Comparison of ENCODE assay signal across 13 cellular contexts in the genomic region with DNA sequence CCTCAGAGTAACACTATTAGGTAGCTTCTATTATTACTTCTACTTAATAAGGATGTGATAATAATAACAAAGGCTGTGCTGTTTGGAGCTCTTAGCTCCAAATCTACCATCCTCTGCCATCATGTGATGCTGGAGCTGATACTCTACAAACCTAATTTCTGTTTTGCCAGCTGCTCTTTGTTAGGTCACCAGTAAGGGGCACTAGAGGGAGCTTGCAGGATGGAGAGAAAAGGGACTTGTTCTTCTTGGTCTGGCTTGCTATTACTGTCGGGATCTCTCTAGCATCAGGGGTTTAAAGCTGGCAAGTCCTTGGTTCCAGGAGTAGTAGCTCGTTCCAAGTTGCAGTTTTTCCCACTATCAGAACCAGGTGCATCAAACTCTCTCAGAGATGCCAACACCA.
A peak's percentile ranks its signal among the peaks of the same experiment; 100 is the strongest.
DNase-seq lines count a peak whose midpoint lies in the region; ATAC-seq, FAIRE-seq and TF ChIP-seq lines count a peak whose summit lies in the region.
"Had no signal": no experiment of that assay in that cellular context is flagged by ENCODE, and none has a peak within 500 bp of the region (broad histone marks: within the 10 kb centered on the region; RNA-seq: fewer than 3 reads in every experiment).

No MANE protein-coding gene starts in this region.

- TF ChIP-seq CTCF in OCI-LY7 (conservative IDR thresholded peaks at IDR 0.05; ENCODE audit: low read length) (peak; percentile 34; the same call in 1 of the 2 replicates), fibroblast of pulmonary artery (IDR thresholded peaks at IDR 0.05; ENCODE audit: low read length, missing control alignments) (peak; percentile 22), progenitor cell of endocrine pancreas (IDR thresholded peaks at IDR 0.05; ENCODE audit: unreplicated experiment) (peak; percentile 41)

- CTCF ChIA-PET in OCI-LY7 (lab: Charles Lee; ENCODE audit: unreplicated experiment): interaction anchor here (1.1 kb wide), 1 partner anchor 19 kb away, joined by 6 read pairs; no protein-coding TSS in a partner anchor

- no peak overlapping the region for H3K4me3 ChIP-seq in OCI-LY7 (ENCODE audit: low read depth, low read length, poor library complexity, severe bottlenecking)
- no peak overlapping the region for H3K4me3 ChIP-seq in fibroblast of pulmonary artery (replicated peaks; ENCODE audit: low read depth, low read length)

- H3K79me2 ChIP-seq in OCI-LY7 (ENCODE audit: insufficient read depth, low read depth, low read length): no peaks in the 10 kb centered on the region

- H3K4me1 ChIP-seq in OCI-LY7 (ENCODE audit: insufficient read depth, low read length, poor library complexity, severe bottlenecking): no peaks in the 10 kb centered on the region

- peaks cover 3% of the 10 kb centered on the region for H3K9me3 Mint-ChIP-seq in progenitor cell of endocrine pancreas (ENCODE audit: low read depth)
- H3K9me3 Mint-ChIP-seq in activated T-cell treated with anti-CD3 and anti-CD28 coated beads, Interleukin-2, amount 50 U/mL, for 4 hours: no peaks in the 10 kb centered on the region
- H3K9me3 Mint-ChIP-seq: activated T-helper 1 cell treated with anti-CD3 and anti-CD28 coated beads, Interleukin-12 subunit alpha, Interleukin-12 subunit beta, Interleukin-2, Interleukin-4 antibody, amounts not matched to agents 30 ng/mL and 10 ng/mL and 1 ng/mL, durations not matched to agents 14 hours and 24 hours and 36 hours had no signal

- H3K4me1 Mint-ChIP-seq in progenitor cell of endocrine pancreas (ENCODE audit: low read depth): peaks cover 5% of the 10 kb centered on the region
- H3K4me1 Mint-ChIP-seq in activated T-cell treated with anti-CD3 and anti-CD28 coated beads, Interleukin-2, amount 50 U/mL, for 4 hours (ENCODE audit: low read depth): peaks cover 7% of the 10 kb centered on the region
- peaks cover 9% of the 10 kb centered on the region for H3K4me1 Mint-ChIP-seq in T-helper 17 cell

- H3K9me3 ChIP-seq in OCI-LY7 (ENCODE audit: low read length) (no peaks in the 10 kb centered on the region), T-helper 17 cell (ENCODE audit: control insufficient read depth, low read length, poor library complexity, severe bottlenecking) (no peaks in the 10 kb centered on the region)

- BruUV-seq in OCI-LY7 (replicated peaks; lab: Mats Ljungman, UMichigan): no TSS peak

- no peak overlapping the region for H3K4me2 ChIP-seq in OCI-LY7 (ENCODE audit: low read length)

- intact Hi-C loops in OCI-LY7 (cut with micrococcal nuclease; ENCODE audit: unreplicated experiment): no loop called here

- POLR2A ChIA-PET in OCI-LY7 (lab: Charles Lee): interaction anchor here (0.5 to 1.4 kb wide), 3 partner anchors 19 to 419 kb away, joined by 3 to 6 read pairs (median 4); no protein-coding TSS in a partner anchor

- H4K20me1 ChIP-seq in OCI-LY7 (ENCODE audit: insufficient read depth, low read length): no peaks in the 10 kb centered on the region

- peaks cover 4% of the 10 kb centered on the region; the same call in 1 of the 2 replicates for H3K9me2 ChIP-seq in OCI-LY7 (ENCODE audit: insufficient read depth, low read length)

- peaks cover 12% of the 10 kb centered on the region for H3K27me3 Mint-ChIP-seq in progenitor cell of endocrine pancreas
- peaks cover 22% of the 10 kb centered on the region for H3K27me3 Mint-ChIP-seq in activated T-cell treated with anti-CD3 and anti-CD28 coated beads, Interleukin-2, amount 50 U/mL, for 4 hours (ENCODE audit: low read depth)
- H3K27me3 Mint-ChIP-seq in T-helper 17 cell: peaks cover 24% of the 10 kb centered on the region

- H2AFZ ChIP-seq in OCI-LY7 (ENCODE audit: low read length): no peak overlapping the region

- no peak overlapping the region for H3K27ac ChIP-seq in OCI-LY7 (ENCODE audit: low read depth, low read length, poor library complexity, severe bottlenecking)

- no peak overlapping the region for H3K4me3 Mint-ChIP-seq in progenitor cell of endocrine pancreas (ENCODE audit: low read depth)
- no peak overlapping the region for H3K4me3 Mint-ChIP-seq in activated T-cell treated with anti-CD3 and anti-CD28 coated beads, Interleukin-2, amount 50 U/mL, for 4 hours
- no peak overlapping the region for H3K4me3 Mint-ChIP-seq in T-helper 17 cell
- H3K4me3 Mint-ChIP-seq: activated T-helper 1 cell treated with anti-CD3 and anti-CD28 coated beads, Interleukin-12 subunit alpha, Interleukin-12 subunit beta, Interleukin-2, Interleukin-4 antibody, amounts not matched to agents 30 ng/mL and 10 ng/mL and 1 ng/mL, durations not matched to agents 14 hours and 24 hours and 36 hours had no signal

- no peak for ATAC-seq in activated T-cell treated with anti-CD3 and anti-CD28 coated beads, Interleukin-2, amount 50 U/mL, for 4 hours
- no peak for ATAC-seq in T-helper 17 cell

- no peak for FAIRE-seq in frontal cortex (lab: Jason Lieb, UNC)

- DNase-seq in NCI-H748 (lab: John Stamatoyannopoulos, UW; ENCODE audit: unreplicated experiment) (peak; percentile 18), NCI-H748 treated with DMSO at 0.1 percent for 48 hours (lab: John Stamatoyannopoulos, UW) (no peak), OCI-LY7 (ENCODE audit: low spot score) (no peak), fibroblast of pulmonary artery (ENCODE audit: low read depth) (no peak), progenitor cell of endocrine pancreas (ENCODE audit: low spot score, unreplicated experiment) (no peak), T-helper 17 cell (no peak), frontal cortex (ENCODE audit: low spot score in 2 of 2) (no peak)
- DNase-seq in activated T-cell treated with anti-CD3 and anti-CD28 coated beads, Interleukin-2, amount 50 U/mL, for 4 hours: no peak
- DNase-seq: EL; kidney glomerular epithelial cell; NCI-H524 treated with DMSO at 0.1 percent for 48 hours; stimulated activated CD8-positive, alpha-beta memory T cell treated with anti-CD3 and anti-CD28 coated beads, Interleukin-4, amount 100 ng/mL, for 48 hours had no signal

- H3K36me3 ChIP-seq in OCI-LY7 (ENCODE audit: insufficient read depth, low read length): no peaks in the 10 kb centered on the region

- H3K36me3 Mint-ChIP-seq in progenitor cell of endocrine pancreas (ENCODE audit: insufficient read depth) (no peaks in the 10 kb centered on the region), T-helper 17 cell (ENCODE audit: low read depth) (peaks cover 2% of the 10 kb centered on the region)
- no peaks in the 10 kb centered on the region for H3K36me3 Mint-ChIP-seq in activated T-cell treated with anti-CD3 and anti-CD28 coated beads, Interleukin-2, amount 50 U/mL, for 4 hours (ENCODE audit: insufficient read depth)

- H3K27ac Mint-ChIP-seq in progenitor cell of endocrine pancreas: no peak overlapping the region
- no peak overlapping the region for H3K27ac Mint-ChIP-seq in T-helper 17 cell
- H3K27ac Mint-ChIP-seq: activated T-helper 1 cell treated with anti-CD3 and anti-CD28 coated beads, Interleukin-12 subunit alpha, Interleukin-12 subunit beta, Interleukin-2, Interleukin-4 antibody, amounts not matched to agents 30 ng/mL and 10 ng/mL and 1 ng/mL, durations not matched to agents 14 hours and 24 hours and 36 hours had no signal
